In genomic region chr5:172364773-172365172, GRCh38 we compare ENCODE assay signal across 1 cellular context.
TF ChIP-seq lines count a peak whose summit lies in the region.

No MANE protein-coding gene starts in this region.

TF ChIP-seq in SK-N-SH, 30 proteins besides CTCF, POLR2A, EP300 and RAD21 (continued from another document):
- TF ChIP-seq USF2 (IDR thresholded peaks at IDR 0.05; ENCODE audit: borderline replicate concordance, low read depth, low read length) (no peak), RXRA (IDR thresholded peaks at IDR 0.05; ENCODE audit: borderline replicate concordance, low read depth) (no peak), RCOR1 (IDR thresholded peaks at IDR 0.05; ENCODE audit: low read length) (no peak), MXI1 (IDR thresholded peaks at IDR 0.05; ENCODE audit: low read depth, low read length) (no peak), CHD2 (IDR thresholded peaks at IDR 0.05; ENCODE audit: low read length, partially characterized antibody) (no peak), IRF3 (IDR thresholded peaks at IDR 0.05; ENCODE audit: low read depth, low read length) (no peak), FOXJ3 (CRISPR knock-in tag; IDR thresholded peaks at IDR 0.05) (no peak), TCF12 (IDR thresholded peaks at IDR 0.05) (no peak), POLR2AphosphoS5 (IDR thresholded peaks at IDR 0.05; ENCODE audit: low read depth, low read length) (no peak)
